In the genomic region with DNA sequence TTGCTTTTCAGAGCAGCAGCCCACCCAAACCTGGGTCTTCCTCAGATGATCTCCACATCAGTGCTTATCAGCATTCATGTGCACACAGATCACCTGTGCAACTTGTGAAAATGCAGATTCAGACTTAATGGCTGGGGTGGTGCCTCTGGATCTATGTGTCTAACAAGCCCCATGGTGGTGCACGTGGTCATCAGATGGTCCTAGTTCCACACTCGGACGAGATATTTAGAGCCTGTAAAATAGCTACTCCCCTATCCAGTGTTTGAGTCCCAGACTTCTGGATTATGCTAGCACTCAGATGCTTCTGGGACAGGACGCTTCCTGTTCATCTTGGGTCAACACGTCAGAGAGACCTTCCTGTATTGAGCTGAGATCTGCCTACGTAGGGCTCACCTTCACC, we compare ENCODE assay signal across 1 cellular context.
TF ChIP-seq lines count a peak whose summit lies in the region.

No MANE protein-coding gene starts in this region.

TF ChIP-seq in K562, 482 proteins besides CTCF, POLR2A, EP300 and RAD21 (continued from another document):
- TF ChIP-seq, protein P1, sequence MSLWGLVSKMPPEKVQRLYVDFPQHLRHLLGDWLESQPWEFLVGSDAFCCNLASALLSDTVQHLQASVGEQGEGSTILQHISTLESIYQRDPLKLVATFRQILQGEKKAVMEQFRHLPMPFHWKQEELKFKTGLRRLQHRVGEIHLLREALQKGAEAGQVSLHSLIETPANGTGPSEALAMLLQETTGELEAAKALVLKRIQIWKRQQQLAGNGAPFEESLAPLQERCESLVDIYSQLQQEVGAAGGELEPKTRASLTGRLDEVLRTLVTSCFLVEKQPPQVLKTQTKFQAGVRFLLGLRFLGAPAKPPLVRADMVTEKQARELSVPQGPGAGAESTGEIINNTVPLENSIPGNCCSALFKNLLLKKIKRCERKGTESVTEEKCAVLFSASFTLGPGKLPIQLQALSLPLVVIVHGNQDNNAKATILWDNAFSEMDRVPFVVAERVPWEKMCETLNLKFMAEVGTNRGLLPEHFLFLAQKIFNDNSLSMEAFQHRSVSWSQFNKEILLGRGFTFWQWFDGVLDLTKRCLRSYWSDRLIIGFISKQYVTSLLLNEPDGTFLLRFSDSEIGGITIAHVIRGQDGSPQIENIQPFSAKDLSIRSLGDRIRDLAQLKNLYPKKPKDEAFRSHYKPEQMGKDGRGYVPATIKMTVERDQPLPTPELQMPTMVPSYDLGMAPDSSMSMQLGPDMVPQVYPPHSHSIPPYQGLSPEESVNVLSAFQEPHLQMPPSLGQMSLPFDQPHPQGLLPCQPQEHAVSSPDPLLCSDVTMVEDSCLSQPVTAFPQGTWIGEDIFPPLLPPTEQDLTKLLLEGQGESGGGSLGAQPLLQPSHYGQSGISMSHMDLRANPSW (CRISPR knock-in tag; IDR thresholded peaks at IDR 0.05) = no peak
- TF ChIP-seq TBP (optimal IDR thresholded peaks at IDR 0.05; ENCODE audit: low read depth, low read length) (no peak), HMG20A (CRISPR knock-in tag; conservative IDR thresholded peaks at IDR 0.05) (no peak), XRCC3 (IDR thresholded peaks at IDR 0.05) (no peak), ATF7 (IDR thresholded peaks at IDR 0.05) (no peak), ZKSCAN3 (CRISPR knock-in tag; IDR thresholded peaks at IDR 0.05) (no peak), BCOR (IDR thresholded peaks at IDR 0.05) (no peak), ZFP91 (CRISPR knock-in tag; IDR thresholded peaks at IDR 0.05) (no peak)
